ENCODE assay signal across 9 cellular contexts in genomic region chr6:100665041-100665380, GRCh38.
DNase-seq lines count a peak whose midpoint lies in the region; ATAC-seq and TF ChIP-seq lines count a peak whose summit lies in the region.
"Had no signal": no experiment of that assay in that cellular context is flagged by ENCODE, and none has a peak within 500 bp of the region (broad histone marks: within the 10 kb centered on the region; RNA-seq: fewer than 3 reads in every experiment).

No MANE protein-coding gene starts in this region.

- no peak overlapping the region for H3K27ac Mint-ChIP-seq in activated T-helper 17 cell treated with anti-CD3 and anti-CD28 coated beads, Interleukin-2, amount 50 U/mL, for 72 hours

- H3K9me3 Mint-ChIP-seq in activated T-helper 17 cell treated with anti-CD3 and anti-CD28 coated beads, Interleukin-2, amount 50 U/mL, for 72 hours, result no peaks in the 10 kb centered on the region

- TF ChIP-seq CTCF in foreskin keratinocyte (conservative IDR thresholded peaks at IDR 0.05), result no peak

- H3K4me1 ChIP-seq in foreskin keratinocyte, result peaks cover 8% of the 10 kb centered on the region

- H3K27me3 ChIP-seq in foreskin keratinocyte, result no peaks in the 10 kb centered on the region

- DNase-seq in foreskin keratinocyte, result no peak
- no peak for DNase-seq in GOT3 (lab: John Stamatoyannopoulos, UW)
- no peak for DNase-seq in cortex of kidney (lab: John Stamatoyannopoulos, UW)
- DNase-seq in occipital lobe (lab: John Stamatoyannopoulos, UW), result no peak
- DNase-seq: activated T-cell treated with anti-CD3 and anti-CD28 coated beads for 4 hours had no signal

- H3K4me3 Mint-ChIP-seq in activated T-helper 17 cell treated with anti-CD3 and anti-CD28 coated beads, Interleukin-2, amount 50 U/mL, for 72 hours, result no peak overlapping the region

- peak; percentile 100 for ATAC-seq in GM18498 (IDR thresholded peaks at IDR 0.05; ENCODE audit: unreplicated experiment)
- peak; percentile 98 for ATAC-seq in GM19467 (IDR thresholded peaks at IDR 0.05; ENCODE audit: unreplicated experiment)
- ATAC-seq in HG03066 (IDR thresholded peaks at IDR 0.05; ENCODE audit: low read depth, unreplicated experiment), result peak; percentile 99
- ATAC-seq in activated T-helper 17 cell treated with anti-CD3 and anti-CD28 coated beads, Interleukin-2, amount 50 U/mL, for 72 hours (replicated peaks), result peak; percentile 88
- no peak for ATAC-seq in foreskin keratinocyte

- H3K4me1 Mint-ChIP-seq in activated T-helper 17 cell treated with anti-CD3 and anti-CD28 coated beads, Interleukin-2, amount 50 U/mL, for 72 hours, result peaks cover 7% of the 10 kb centered on the region

- no peaks in the 10 kb centered on the region for H3K27me3 Mint-ChIP-seq in activated T-helper 17 cell treated with anti-CD3 and anti-CD28 coated beads, Interleukin-2, amount 50 U/mL, for 72 hours

- no peak overlapping the region for H3K27ac ChIP-seq in foreskin keratinocyte

- H3K36me3 Mint-ChIP-seq in activated T-helper 17 cell treated with anti-CD3 and anti-CD28 coated beads, Interleukin-2, amount 50 U/mL, for 72 hours (ENCODE audit: low read depth), result peaks cover 21% of the 10 kb centered on the region
